19 cellular contexts compared by ENCODE assay signal in the genomic region with DNA sequence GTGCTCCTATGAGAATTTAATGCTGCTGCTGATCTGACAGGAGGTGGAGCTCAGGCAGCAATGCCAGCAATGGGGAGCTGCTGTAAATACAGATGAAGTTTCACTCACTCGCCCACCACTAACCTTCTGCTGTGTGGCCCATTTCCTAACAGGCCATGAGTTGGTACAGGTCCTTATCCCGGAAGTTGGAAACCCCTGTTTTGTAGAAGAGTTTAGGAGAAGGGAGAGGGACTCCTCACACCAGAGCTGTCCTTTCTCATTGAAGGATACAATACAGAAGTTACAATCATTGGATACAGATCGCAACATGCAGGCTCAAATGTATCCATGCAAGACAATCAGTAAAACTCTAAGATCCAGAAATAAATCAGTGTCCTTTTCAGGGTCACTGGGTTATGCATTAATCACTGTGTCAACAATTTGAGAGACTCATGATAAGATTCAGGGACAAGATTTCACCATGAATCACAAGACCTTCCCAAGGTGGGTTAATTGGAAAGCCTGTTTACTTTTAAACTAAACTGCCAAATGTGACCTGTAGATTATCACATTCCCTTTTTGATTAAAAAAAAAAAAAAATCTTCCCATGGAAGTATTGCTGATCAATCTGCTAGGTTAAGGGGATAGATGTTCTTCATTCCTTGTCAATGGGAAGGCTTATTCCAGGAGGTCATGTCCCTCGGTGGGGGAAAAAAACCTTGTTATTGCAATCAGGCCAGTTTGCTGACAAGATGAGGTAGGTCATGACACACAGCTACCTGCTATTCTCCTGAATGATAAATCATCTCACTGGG.
DNase-seq lines count a peak whose midpoint lies in the region; ATAC-seq, FAIRE-seq and TF ChIP-seq lines count a peak whose summit lies in the region.
"Had no signal": no experiment of that assay in that cellular context is flagged by ENCODE, and none has a peak within 500 bp of the region (broad histone marks: within the 10 kb centered on the region; RNA-seq: fewer than 3 reads in every experiment).

No MANE protein-coding gene starts in this region.

- 31 to 63% (median 46%) methylated on average over 4 of the region's 4 CpGs for WGBS in small intestine, 3 donors
- WGBS in body of pancreas, 2 donors: 16 to 29% methylated on average over 4 of the region's 4 CpGs

- H3K27me3 ChIP-seq in bronchial epithelial cell (ENCODE audit: control insufficient read depth, insufficient read depth, low read length) (no peaks in the 10 kb centered on the region), small intestine (ENCODE audit: control insufficient read depth in 2 of 2, insufficient read depth in 2 of 2, low read length in 2 of 2) (no peaks in the 10 kb centered on the region), body of pancreas (no peaks in the 10 kb centered on the region)
- H3K27me3 ChIP-seq: breast epithelium, SJSA1 had no signal

- H3K4me1 ChIP-seq in small intestine (ENCODE audit: control insufficient read depth in 2 of 2, insufficient read depth in 1 of 2, low read depth in 1 of 2, low read length in 1 of 2) (peaks cover 0 to 4% of the 10 kb centered on the region in 2 donors), body of pancreas (peaks cover 11% of the 10 kb centered on the region)
- H3K4me1 ChIP-seq: breast epithelium, SJSA1 had no signal

- no peaks in the 10 kb centered on the region for H3K27me3 Mint-ChIP-seq in nephron progenitor cell (ENCODE audit: low read depth, poor library complexity)
- H3K27me3 Mint-ChIP-seq in naive thymus-derived CD8-positive, alpha-beta T cell: no peaks in the 10 kb centered on the region

- no peak overlapping the region for H3K4me3 ChIP-seq in bronchial epithelial cell (ENCODE audit: low read depth, low read length)
- H3K4me3 ChIP-seq in small intestine (ENCODE audit: low read depth in 1 of 2, low read length in 2 of 2): no peak overlapping the region
- no peak overlapping the region for H3K4me3 ChIP-seq in body of pancreas
- H3K4me3 ChIP-seq: breast epithelium, SJSA1 had no signal

- ATAC-seq in naive thymus-derived CD8-positive, alpha-beta T cell: no peak
- ATAC-seq in body of pancreas: no peak
- ATAC-seq: HCT116 had no signal

- POLR2A ChIA-PET in naive thymus-derived CD8-positive, alpha-beta T cell (lab: Charles Lee): no interaction called here

- H3K4me3 Mint-ChIP-seq in nephron progenitor cell: no peak overlapping the region
- H3K4me3 Mint-ChIP-seq in naive thymus-derived CD8-positive, alpha-beta T cell: no peak overlapping the region
- H3K4me3 Mint-ChIP-seq: T-helper 1 cell treated with Interleukin-12 subunit alpha and Interleukin-12 subunit beta and Interleukin-4 antibody, amounts not matched to agents 30 μg/mL and 1 μg/mL, for 36 hours had no signal

- H3K9me3 Mint-ChIP-seq in nephron progenitor cell: no peaks in the 10 kb centered on the region
- peaks cover 0 to 2% (median 0%) of the 10 kb centered on the region in 9 donors for H3K9me3 Mint-ChIP-seq in naive thymus-derived CD8-positive, alpha-beta T cell

- TF ChIP-seq CTCF in bronchial epithelial cell (IDR thresholded peaks at IDR 0.05; ENCODE audit: insufficient read depth, low read length, severe bottlenecking) (no peak), nephron progenitor cell (IDR thresholded peaks at IDR 0.05) (no peak), body of pancreas (IDR thresholded peaks at IDR 0.05) (no peak)

- no peak overlapping the region for H3K27ac Mint-ChIP-seq in nephron progenitor cell
- peak overlapping the region in 1 of 10 donors; percentile 68 for H3K27ac Mint-ChIP-seq in naive thymus-derived CD8-positive, alpha-beta T cell
- H3K27ac Mint-ChIP-seq: T-helper 1 cell treated with Interleukin-12 subunit alpha and Interleukin-12 subunit beta and Interleukin-4 antibody, amounts not matched to agents 30 μg/mL and 1 μg/mL, for 36 hours had no signal

- DNase-seq in HT-29 (ENCODE audit: low spot score): peak; percentile 56
- DNase-seq in bronchial epithelial cell (ENCODE audit: low read depth): peak; percentile 59
- DNase-seq in left kidney (ENCODE audit: low read depth, low spot score): peak; percentile 1
- DNase-seq in small intestine: peak; percentile 29
- no peak for DNase-seq in nephron progenitor cell
- no peak for DNase-seq in stimulated activated CD4-positive, alpha-beta T cell treated with anti-CD3 and anti-CD28 coated beads, Interleukin-15, amount 100 ng/mL, for 24 hours
- DNase-seq in naive thymus-derived CD8-positive, alpha-beta T cell: no peak
- DNase-seq in body of pancreas: no peak
- DNase-seq: activated CD4-positive, alpha-beta T cell treated with anti-CD3 and anti-CD28 coated beads, Interleukin-2, amount 50 U/mL, for 4 hours; activated effector memory CD4-positive, alpha-beta T cell treated with Interleukin-2 at 50 U/mL for 16 hours; AML-193; NCI-H1694 treated with DMSO at 0.1 percent for 48 hours; OCI-M1; retina; stimulated activated CD8-positive, alpha-beta memory T cell treated with anti-CD3 and anti-CD28 coated beads, Interleukin-4, amount 100 ng/mL, for 48 hours had no signal

- H3K9me3 ChIP-seq in small intestine (ENCODE audit: control insufficient read depth, low read depth) (no peaks in the 10 kb centered on the region), body of pancreas (no peaks in the 10 kb centered on the region)
- H3K9me3 ChIP-seq: breast epithelium, SJSA1 had no signal

- H3K27ac ChIP-seq in small intestine (ENCODE audit: low read depth in 1 of 2, low read length in 1 of 2): no peak overlapping the region
- no peak overlapping the region for H3K27ac ChIP-seq in body of pancreas
- H3K27ac ChIP-seq: breast epithelium, SJSA1 had no signal

- no peaks in the 10 kb centered on the region for H3K36me3 Mint-ChIP-seq in nephron progenitor cell (ENCODE audit: low read depth)
- H3K36me3 Mint-ChIP-seq in naive thymus-derived CD8-positive, alpha-beta T cell: peaks cover 19 to 62% (median 47%) of the 10 kb centered on the region in 3 donors

- no peaks in the 10 kb centered on the region for H3K4me1 Mint-ChIP-seq in nephron progenitor cell
- H3K4me1 Mint-ChIP-seq in naive thymus-derived CD8-positive, alpha-beta T cell: peaks cover 0 to 2% (median 0%) of the 10 kb centered on the region in 4 donors

- TF ChIP-seq POLR2A in body of pancreas (IDR thresholded peaks at IDR 0.05): no peak

- FAIRE-seq in bronchial epithelial cell (lab: Jason Lieb, UNC): no peak
- FAIRE-seq in small intestine (lab: Jason Lieb, UNC): no peak

- intact Hi-C loops in body of pancreas (cut with DNase I): no loop called here

- H3K36me3 ChIP-seq in bronchial epithelial cell (ENCODE audit: control insufficient read depth, insufficient read depth, low read length) (no peaks in the 10 kb centered on the region), small intestine (ENCODE audit: control insufficient read depth in 2 of 2, insufficient read depth in 2 of 2, low read length in 2 of 2) (peaks cover 2 to 4% of the 10 kb centered on the region in 2 donors), body of pancreas (replicated peaks in 1 of 2; ENCODE audit: insufficient read depth in 1 of 2, low read depth in 2 of 2) (no peaks in the 10 kb centered on the region)
- H3K36me3 ChIP-seq: breast epithelium, SJSA1 had no signal

Comparison
In these comparisons a context has a peak if more than half of its experiments do, and no peak if none do; other contexts are left out.
1. DNase-seq: peak in HT-29 (single experiment), bronchial epithelial cell (single experiment), left kidney (single experiment) and small intestine (single experiment); none in nephron progenitor cell (single experiment), stimulated activated CD4-positive, alpha-beta T cell treated with anti-CD3 and anti-CD28 coated beads, Interleukin-15, amount 100 ng/mL, for 24 hours (single experiment), naive thymus-derived CD8-positive, alpha-beta T cell (0 of 10) and body of pancreas (0 of 4).